1 cellular context compared by ENCODE assay signal in genomic region chr20:17507032-17507431, GRCh38.
TF ChIP-seq lines count a peak whose summit lies in the region.

No MANE protein-coding gene starts in this region.

TF ChIP-seq in K562, 482 proteins besides CTCF, POLR2A, EP300 and RAD21 (continued from another document and continues in another):
- TF ChIP-seq THAP12 (CRISPR knock-in tag; IDR thresholded peaks at IDR 0.05) (no peak), TAL1 (IDR thresholded peaks at IDR 0.05) (peak; percentile 71), CEBPZ (IDR thresholded peaks at IDR 0.05; ENCODE audit: borderline replicate concordance, low read depth, low read length) (no peak), NFYB (IDR thresholded peaks at IDR 0.05; ENCODE audit: extremely low read depth, insufficient read length) (no peak), ZNF512 (tag; IDR thresholded peaks at IDR 0.05) (no peak), FOXK1 (CRISPR knock-in tag; IDR thresholded peaks at IDR 0.05; ENCODE audit: borderline replicate concordance) (no peak), CREM (IDR thresholded peaks at IDR 0.05; ENCODE audit: low read depth) (peak; percentile 34; the same call in 1 of the 2 replicates), KDM1A (IDR thresholded peaks at IDR 0.05) (peak; percentile 68 to 75; a peak in 3 of 4 replicates), ZNF224 (CRISPR knock-in tag; IDR thresholded peaks at IDR 0.05) (no peak), ZNF79 (CRISPR knock-in tag; IDR thresholded peaks at IDR 0.05; ENCODE audit: low read depth) (no peak), CTBP1 (IDR thresholded peaks at IDR 0.05; ENCODE audit: borderline replicate concordance) (peak; percentile 97), POLR2G (IDR thresholded peaks at IDR 0.05; ENCODE audit: low read depth, low read length) (no peak), NR1H2 (CRISPR knock-in tag; IDR thresholded peaks at IDR 0.05) (no peak), REST (CRISPR knock-in tag; IDR thresholded peaks at IDR 0.05; ENCODE audit: low read depth) (no peak), MITF (IDR thresholded peaks at IDR 0.05) (no peak), ESRRA (IDR thresholded peaks at IDR 0.05; ENCODE audit: borderline replicate concordance, low read depth) (peak; percentile 21; the same call in 1 of the 2 replicates), CREBBP (IDR thresholded peaks at IDR 0.05; ENCODE audit: low read depth, low read length) (no peak), PTBP1 (IDR thresholded peaks at IDR 0.05; ENCODE audit: low read depth, low read length) (no peak), SOX6 (IDR thresholded peaks at IDR 0.05) (peak; percentile 34; the same call in 1 of the 2 replicates), GATA2 (CRISPR knock-in tag; IDR thresholded peaks at IDR 0.05) (peak; percentile 53; the same call in 1 of the 2 replicates), ZNF717 (CRISPR knock-in tag; IDR thresholded peaks at IDR 0.05) (no peak), PPARD (CRISPR knock-in tag; IDR thresholded peaks at IDR 0.05) (no peak), CLOCK (CRISPR knock-in tag; IDR thresholded peaks at IDR 0.05; ENCODE audit: borderline replicate concordance) (no peak), RBBP5 (IDR thresholded peaks at IDR 0.05; ENCODE audit: borderline replicate concordance, insufficient read depth, low read length, poor library complexity, severe bottlenecking) (no peak), SP1 (CRISPR knock-in tag; IDR thresholded peaks at IDR 0.05) (no peak), PHB2 (IDR thresholded peaks at IDR 0.05; ENCODE audit: low read depth) (no peak), ZNF175 (CRISPR knock-in tag; IDR thresholded peaks at IDR 0.05; ENCODE audit: low read depth) (0 out of 2 replicates have a peak, but pooled peaks have one; percentile 48), MXI1 (IDR thresholded peaks at IDR 0.05; ENCODE audit: low read depth, low read length) (no peak), DPF2 (IDR thresholded peaks at IDR 0.05) (peak; percentile 68; the same call in 1 of the 2 replicates), ZNF395 (CRISPR knock-in tag; IDR thresholded peaks at IDR 0.05) (peak; percentile 49; the same call in 1 of the 2 replicates), ZNF282 (CRISPR knock-in tag; IDR thresholded peaks at IDR 0.05) (no peak), SMARCE1 (IDR thresholded peaks at IDR 0.05) (peak; percentile 60; the same call in 1 of the 2 replicates), ZNF668 (CRISPR knock-in tag; IDR thresholded peaks at IDR 0.05) (no peak), PTRF (tag; IDR thresholded peaks at IDR 0.05) (no peak), ZNF76 (CRISPR knock-in tag; IDR thresholded peaks at IDR 0.05; ENCODE audit: borderline replicate concordance) (no peak), HES1 (IDR thresholded peaks at IDR 0.05; ENCODE audit: low read depth) (no peak), ZNF699 (CRISPR knock-in tag; IDR thresholded peaks at IDR 0.05; ENCODE audit: insufficient replicate concordance) (no peak), GABPA (tag; conservative IDR thresholded peaks at IDR 0.05; ENCODE audit: low read depth) (no peak), KLF13 (tag; IDR thresholded peaks at IDR 0.05; ENCODE audit: borderline replicate concordance, low read depth) (no peak), TBP (optimal IDR thresholded peaks at IDR 0.05; ENCODE audit: low read depth, low read length) (no peak), SMARCA4 (IDR thresholded peaks at IDR 0.05) (peak; percentile 75), HNRNPUL1 (IDR thresholded peaks at IDR 0.05; ENCODE audit: low read length) (no peak), ZBTB5 (IDR thresholded peaks at IDR 0.05) (no peak), ZNF551 (CRISPR knock-in tag; IDR thresholded peaks at IDR 0.05) (no peak)
